Comparison of ENCODE assay signal across 9 cellular contexts in the genomic region with DNA sequence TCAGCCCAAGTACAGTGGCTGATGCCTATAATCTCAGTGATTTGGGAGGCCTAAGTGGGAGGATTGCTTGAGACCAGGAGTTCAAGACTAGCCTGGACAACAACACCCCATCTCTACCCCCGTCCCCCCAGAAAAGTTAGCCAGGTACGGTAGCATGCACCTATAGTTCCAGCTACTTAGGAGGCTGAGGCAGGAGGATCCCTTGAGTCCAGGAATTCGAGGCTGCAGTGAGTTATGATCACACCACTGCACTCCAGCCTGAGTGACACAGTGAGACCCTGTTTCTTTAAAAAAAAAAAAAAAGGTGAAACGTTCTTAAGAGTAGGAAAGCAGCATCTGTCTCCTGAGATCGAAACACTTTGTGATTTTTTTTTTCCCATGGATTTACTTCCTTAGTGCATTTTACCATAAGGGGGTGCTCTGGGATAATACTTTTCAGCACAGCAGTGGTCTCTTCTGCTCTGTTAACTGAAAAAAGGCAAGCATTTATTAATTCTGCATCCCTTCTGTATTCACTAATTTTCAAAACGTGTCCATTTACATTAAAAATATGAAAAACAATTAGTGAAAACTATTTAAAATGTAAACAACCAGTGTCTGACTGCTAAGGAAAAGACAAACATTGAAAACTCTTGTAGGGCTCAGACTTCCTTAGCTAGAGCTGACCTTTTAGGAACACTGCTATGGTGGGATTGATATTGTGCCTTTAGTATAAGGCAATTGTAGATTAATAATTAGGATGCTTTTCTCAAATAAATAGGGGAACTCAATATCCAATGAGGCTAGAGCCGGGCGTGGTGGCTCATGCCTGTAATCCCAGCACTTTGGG. TPM values are rescaled to one million over a fixed set of nuclear protein-coding genes. Genes with fewer than 3 reads are reported as not detected.
DNase-seq lines count a peak whose midpoint lies in the region; FAIRE-seq and TF ChIP-seq lines count a peak whose summit lies in the region.
"Had no signal": no experiment of that assay in that cellular context is flagged by ENCODE, and none has a peak within 500 bp of the region (broad histone marks: within the 10 kb centered on the region; RNA-seq: fewer than 3 reads in every experiment).

No MANE protein-coding gene starts in this region.

- H3K27ac ChIP-seq in C4-2B (no peak overlapping the region), coronary artery (no peak overlapping the region)

- in situ Hi-C loops in astrocyte of the cerebellum (cut with HindIII; ENCODE audit: low sequenced_read_pairs), result loop anchor here (10.0 kb wide), 1 partner anchor 232 kb away; no protein-coding TSS in a partner anchor

- DNase-seq in NCI-H1417 (lab: John Stamatoyannopoulos, UW) (peak; percentile 9 to 79 (median 23)), astrocyte of the cerebellum (ENCODE audit: low read depth) (peak; percentile 51), left kidney (ENCODE audit: low read depth, low spot score) (peak; percentile 64), GM12892 (ENCODE audit: insufficient read length) (no peak), coronary artery (ENCODE audit: low spot score) (no peak), Kasumi-1 (lab: John Stamatoyannopoulos, UW) (no peak)
- DNase-seq in activated naive CD4-positive, alpha-beta T cell (lab: John Stamatoyannopoulos, UW), result no peak
- DNase-seq: activated naive CD8-positive, alpha-beta T cell treated with anti-CD3 and anti-CD28 coated beads, Interleukin-2, amount 10 ng/mL, durations not matched to agents 7 days and 5 days had no signal

- no peak overlapping the region for H3K4me3 ChIP-seq in astrocyte of the cerebellum (ENCODE audit: low read depth, low read length)
- H3K4me3 ChIP-seq in coronary artery, result no peak overlapping the region

- peak; percentile 59 for TF ChIP-seq CTCF in C4-2B (conservative IDR thresholded peaks at IDR 0.05)
- peak; percentile 55 for TF ChIP-seq CTCF in astrocyte of the cerebellum (IDR thresholded peaks at IDR 0.05; ENCODE audit: low read depth, low read length, missing control alignments)
- TF ChIP-seq CTCF in coronary artery (IDR thresholded peaks at IDR 0.05), result no peak

- TF ChIP-seq POLR2A in GM12892 (IDR thresholded peaks at IDR 0.05; ENCODE audit: low read depth, low read length), result no peak

- no peak for FAIRE-seq in GM12892 (lab: Jason Lieb, UNC)

RNA-seq across cellular contexts. Expression of gene USP44, which starts 31.2 kb away (rescaled TPM):
- 0.06 TPM for polyA plus RNA-seq in GM12892 (2012; ENCODE audit: missing spikeins)

Comparison
In these comparisons a context has a peak if more than half of its experiments do, and no peak if none do; other contexts are left out.
1. DNase-seq: peak in NCI-H1417 (3 of 3), astrocyte of the cerebellum (single experiment) and left kidney (single experiment); none in GM12892 (single experiment), coronary artery (single experiment), activated naive CD4-positive, alpha-beta T cell (0 of 4) and Kasumi-1 (0 of 2).